Comparison of ENCODE assay signal across 8 cellular contexts in genomic region chr7:94654764-94655561, GRCh38. TPM values are rescaled to one million over a fixed set of nuclear protein-coding genes. Genes with fewer than 3 reads are reported as not detected.
DNase-seq lines count a peak whose midpoint lies in the region; ATAC-seq and TF ChIP-seq lines count a peak whose summit lies in the region.

No MANE protein-coding gene starts in this region.

- peak overlapping the region; percentile 99 for H3K14ac ChIP-seq in IMR-90 (replicated peaks; ENCODE audit: low read depth, low read length)

- H2AK9ac ChIP-seq in IMR-90 (replicated peaks; ENCODE audit: low read depth, low read length, poor library complexity), result peak overlapping the region; percentile 53

- BruUV-seq in IMR-90 (replicated peaks; lab: Mats Ljungman, UMichigan), result no TSS peak

- peaks cover 23 to 26% (median 24%) of the 10 kb centered on the region in 3 donors for H3K4me1 Mint-ChIP-seq in CD8-positive, alpha-beta memory T cell
- peaks cover 12% of the 10 kb centered on the region for H3K4me1 Mint-ChIP-seq in activated CD4-positive, alpha-beta memory T cell treated with anti-CD3 and anti-CD28 coated beads for 36 hours (ENCODE audit: low read depth)
- H3K4me1 Mint-ChIP-seq in neural progenitor cell, result peaks cover 29% of the 10 kb centered on the region

- peak overlapping the region; percentile 64 to 92 (median 81) for H3K4me3 Mint-ChIP-seq in CD8-positive, alpha-beta memory T cell
- peak overlapping the region; percentile 85 for H3K4me3 Mint-ChIP-seq in activated CD4-positive, alpha-beta memory T cell treated with anti-CD3 and anti-CD28 coated beads for 36 hours
- peak overlapping the region; percentile 91 for H3K4me3 Mint-ChIP-seq in neural progenitor cell

- TF ChIP-seq RAD21 in IMR-90 (IDR thresholded peaks at IDR 0.05; ENCODE audit: low read length), result no peak

- H3K4me2 ChIP-seq in IMR-90 (ENCODE audit: low read depth, low read length), result peak overlapping the region; percentile 90
- peak overlapping the region; percentile 90 for H3K4me2 ChIP-seq in neural progenitor cell

- no peak overlapping the region for H2AK5ac ChIP-seq in IMR-90 (ENCODE audit: low read depth, low read length)

- TF ChIP-seq POLR2A in IMR-90 (IDR thresholded peaks at IDR 0.05; ENCODE audit: low read depth, low read length), result no peak

- peak overlapping the region; percentile 44 for H2BK5ac ChIP-seq in IMR-90 (ENCODE audit: low read depth, low read length, poor library complexity, severe bottlenecking)

- peaks cover 40% of the 10 kb centered on the region for H3K27me3 ChIP-seq in CD8-positive, alpha-beta memory T cell (ENCODE audit: insufficient read depth, low read length, poor library complexity, severe bottlenecking)
- H3K27me3 ChIP-seq in IMR-90 (ENCODE audit: control insufficient read depth, insufficient read depth, low read length), result no peaks in the 10 kb centered on the region
- H3K27me3 ChIP-seq in neural progenitor cell, result no peaks in the 10 kb centered on the region

- H3F3A ChIP-seq in neural progenitor cell (ENCODE audit: low read depth), result peaks cover 21% of the 10 kb centered on the region

- 4% methylated on average over 5 of the region's 33 CpGs; no CpG with 5 or more reads in 1 of the 2 experiments for WGBS in IMR-90 (ENCODE audit: extremely low coverage in 2 of 2, insufficient read length in 1 of 2), 2 experiments

- DNase-seq in CD8-positive, alpha-beta memory T cell, result peak in 1 of 5 donors; percentile 2
- DNase-seq in IMR-90 (peak; percentile 48), foreskin fibroblast (peak; percentile 64 to 87), neural progenitor cell (ENCODE audit: low spot score) (peak; percentile 44), GM19238 (ENCODE audit: insufficient read length, low spot score) (no peak)
- peak; percentile 9 for DNase-seq in activated CD4-positive, alpha-beta memory T cell treated with anti-CD3 and anti-CD28 coated beads for 36 hours

- peak overlapping the region; percentile 42; the same call in 1 of the 3 replicates for H2BK15ac ChIP-seq in IMR-90 (ENCODE audit: low read depth, low read length)

- in situ Hi-C loops in IMR-90 (cut with MboI; ENCODE audit: low sequenced_read_pairs), result loop anchor here (10.0 kb wide), 1 partner anchor 370 kb away; no protein-coding TSS in a partner anchor

- peak overlapping the region in 4 of 8 donors; percentile 11 to 46 (median 16) for H3K27ac Mint-ChIP-seq in CD8-positive, alpha-beta memory T cell
- no peak overlapping the region for H3K27ac Mint-ChIP-seq in activated CD4-positive, alpha-beta memory T cell treated with anti-CD3 and anti-CD28 coated beads for 36 hours
- H3K27ac Mint-ChIP-seq in neural progenitor cell, result peak overlapping the region; percentile 96

- H3K4ac ChIP-seq in IMR-90 (ENCODE audit: low read depth, low read length), result peak overlapping the region; percentile 98; the same call in 1 of the 2 replicates

- H3K9ac ChIP-seq in IMR-90 (ENCODE audit: low read depth, low read length) (peak overlapping the region; percentile 86), neural progenitor cell (peak overlapping the region; percentile 25)

- dilution Hi-C loops in IMR-90 (cut with HindIII; ENCODE audit: low sequenced_read_pairs, unreplicated experiment), result no loop called here

- peak overlapping the region; percentile 84; the same call in 1 of the 2 replicates for H3K56ac ChIP-seq in IMR-90 (ENCODE audit: extremely low read depth, insufficient read depth, low read length)

- peak overlapping the region; percentile 53 for H4K5ac ChIP-seq in IMR-90 (ENCODE audit: low read depth, low read length)

- peaks cover 2% of the 10 kb centered on the region; the same call in 1 of the 2 replicates for H3K9me1 ChIP-seq in IMR-90 (ENCODE audit: insufficient read depth, low read length)

- H3K9me3 ChIP-seq in CD8-positive, alpha-beta memory T cell (ENCODE audit: low read length), result no peaks in the 10 kb centered on the region
- no peaks in the 10 kb centered on the region for H3K9me3 ChIP-seq in IMR-90 (ENCODE audit: control insufficient read depth, insufficient read depth, low read length)
- no peaks in the 10 kb centered on the region for H3K9me3 ChIP-seq in neural progenitor cell (ENCODE audit: low read depth)

- peaks cover 70% of the 10 kb centered on the region for H3K79me2 ChIP-seq in neural progenitor cell (ENCODE audit: low read depth)

- H3K4me3 ChIP-seq in CD8-positive, alpha-beta memory T cell (ENCODE audit: low read length), result peak overlapping the region; percentile 31
- H3K4me3 ChIP-seq in IMR-90 (ENCODE audit: insufficient read depth, low read depth, low read length) (peak overlapping the region; percentile 72), foreskin fibroblast (ENCODE audit: low read depth in 1 of 2, low read length in 2 of 2) (peak overlapping the region; percentile 60 to 69), neural progenitor cell (peak overlapping the region; percentile 80)

- no peak overlapping the region for H3K27ac ChIP-seq in CD8-positive, alpha-beta memory T cell (ENCODE audit: low read depth, low read length)
- H3K27ac ChIP-seq in IMR-90 (ENCODE audit: insufficient read depth, low read length), result peak overlapping the region; percentile 72
- no peak overlapping the region for H3K27ac ChIP-seq in neural progenitor cell

- ATAC-seq in IMR-90 (ENCODE audit: low read depth) (no peak), HG03442 (IDR thresholded peaks at IDR 0.05; ENCODE audit: unreplicated experiment) (no peak), HG03139 (IDR thresholded peaks at IDR 0.05; ENCODE audit: unreplicated experiment) (no peak)

- H2AFZ ChIP-seq in IMR-90 (replicated peaks; ENCODE audit: low read length, poor library complexity), result peak overlapping the region; percentile 100
- H2AFZ ChIP-seq in neural progenitor cell (replicated peaks), result peak overlapping the region; percentile 84

- peak overlapping the region; percentile 68; the same call in 1 of the 2 replicates for H2BK120ac ChIP-seq in IMR-90 (ENCODE audit: low read depth, low read length)

- 0 out of 2 replicates have a peak overlapping the region, but pooled peaks have one; percentile 6 for H2BK20ac ChIP-seq in IMR-90 (ENCODE audit: low read depth, low read length)

- no peak for TF ChIP-seq CTCF in IMR-90 (conservative IDR thresholded peaks at IDR 0.05; ENCODE audit: low read depth, low read length)
- no peak for TF ChIP-seq CTCF in foreskin fibroblast (IDR thresholded peaks at IDR 0.05; ENCODE audit: low read depth, low read length)
- no peak for TF ChIP-seq CTCF in neural progenitor cell (IDR thresholded peaks at IDR 0.05)

- peak overlapping the region; percentile 36; the same call in 1 of the 2 replicates for H4K91ac ChIP-seq in IMR-90 (ENCODE audit: insufficient read depth, low read depth, low read length)

- H3K79me1 ChIP-seq in IMR-90 (ENCODE audit: low read depth in 1 of 2, low read length in 2 of 2), result peaks cover 11 to 22% of the 10 kb centered on the region in 2 experiments

- H3K4me1 ChIP-seq in CD8-positive, alpha-beta memory T cell (ENCODE audit: insufficient read depth, low read length), result peaks cover 20% of the 10 kb centered on the region
- H3K4me1 ChIP-seq in IMR-90 (ENCODE audit: control insufficient read depth, insufficient read depth, low read length) (no peaks in the 10 kb centered on the region), neural progenitor cell (peaks cover 35% of the 10 kb centered on the region)

- peak overlapping the region; percentile 38 to 99; a peak in 3 of 4 replicates for H4K8ac ChIP-seq in IMR-90 (ENCODE audit: low read depth in 2 of 2, low read length in 2 of 2)

- peaks cover 0 to 2% (median 0%) of the 10 kb centered on the region in 5 donors for H3K9me3 Mint-ChIP-seq in CD8-positive, alpha-beta memory T cell
- peaks cover 9% of the 10 kb centered on the region for H3K9me3 Mint-ChIP-seq in activated CD4-positive, alpha-beta memory T cell treated with anti-CD3 and anti-CD28 coated beads for 36 hours
- peaks cover 16% of the 10 kb centered on the region for H3K9me3 Mint-ChIP-seq in neural progenitor cell

- peak overlapping the region; percentile 94 for H3K23ac ChIP-seq in IMR-90 (ENCODE audit: low read depth, low read length)

- H4K20me1 ChIP-seq in IMR-90 (ENCODE audit: insufficient read depth, low read length) (peaks cover 5% of the 10 kb centered on the region; the same call in 1 of the 2 replicates), neural progenitor cell (ENCODE audit: low read depth) (peaks cover 42% of the 10 kb centered on the region)

- CTCF ChIA-PET in CD8-positive, alpha-beta memory T cell (lab: Charles Lee), result interaction anchor here (1.0 kb wide), 1 partner anchor 206 kb away, joined by 3 read pairs; no protein-coding TSS in a partner anchor
- CTCF ChIA-PET in IMR-90 (lab: Yijun Ruan, JAX), result interaction anchor here (0.8 kb wide), 1 partner anchor 10 kb away, joined by 3 read pairs; no protein-coding TSS in a partner anchor
- CTCF ChIA-PET in activated CD4-positive, alpha-beta memory T cell treated with anti-CD3 and anti-CD28 coated beads for 36 hours (lab: Charles Lee), result interaction anchor here (0.6 to 4.0 kb wide), 8 partner anchors 34 to 219 kb away, joined by 3 to 16 read pairs (median 3); no protein-coding TSS in a partner anchor

- H3K36me3 ChIP-seq in CD8-positive, alpha-beta memory T cell (ENCODE audit: insufficient read depth, low read length), result no peaks in the 10 kb centered on the region
- no peaks in the 10 kb centered on the region for H3K36me3 ChIP-seq in IMR-90 (ENCODE audit: control insufficient read depth, insufficient read depth, low read length)
- H3K36me3 ChIP-seq in neural progenitor cell, result no peaks in the 10 kb centered on the region

- POLR2A ChIA-PET in CD8-positive, alpha-beta memory T cell (lab: Charles Lee), result no interaction called here
- POLR2A ChIA-PET in IMR-90 (lab: Charles Lee; ENCODE audit: unreplicated experiment), result interaction anchor here (0.6 kb wide), 1 partner anchor 141 kb away, joined by 4 read pairs; no protein-coding TSS in a partner anchor
- POLR2A ChIA-PET in activated CD4-positive, alpha-beta memory T cell treated with anti-CD3 and anti-CD28 coated beads for 36 hours (lab: Charles Lee), result no interaction called here

- H3K18ac ChIP-seq in IMR-90 (ENCODE audit: low read depth, low read length), result peak overlapping the region; percentile 50

- H3K36me3 Mint-ChIP-seq in CD8-positive, alpha-beta memory T cell, result peaks cover 0 to 2% (median 0%) of the 10 kb centered on the region in 3 donors
- no peaks in the 10 kb centered on the region for H3K36me3 Mint-ChIP-seq in activated CD4-positive, alpha-beta memory T cell treated with anti-CD3 and anti-CD28 coated beads for 36 hours
- H3K36me3 Mint-ChIP-seq in neural progenitor cell, result peaks cover 3% of the 10 kb centered on the region

- H3K27me3 Mint-ChIP-seq in CD8-positive, alpha-beta memory T cell, result peaks cover 41 to 45% of the 10 kb centered on the region in 2 donors
- peaks cover 34% of the 10 kb centered on the region for H3K27me3 Mint-ChIP-seq in activated CD4-positive, alpha-beta memory T cell treated with anti-CD3 and anti-CD28 coated beads for 36 hours
- peaks cover 10% of the 10 kb centered on the region for H3K27me3 Mint-ChIP-seq in neural progenitor cell (ENCODE audit: insufficient read depth, low read depth)

- intact Hi-C loops in IMR-90 (cut with micrococcal nuclease), result loop anchor here (2.0 to 10.0 kb wide), 3 partner anchors 140 to 368 kb away; no protein-coding TSS in a partner anchor
- intact Hi-C loops in activated CD4-positive, alpha-beta memory T cell treated with anti-CD3 and anti-CD28 coated beads for 36 hours (cut with micrococcal nuclease), result loop anchor here (5.0 to 10.0 kb wide), 3 partner anchors 203 to 1670 kb away; partner anchors contain the start of gene SLC25A13

RNA-seq across cellular contexts. Expression of gene SGCE, which starts 1.0 kb away (rescaled TPM):
- under 1 TPM; 0.70 to 0.82 TPM for total RNA-seq in CD8-positive, alpha-beta memory T cell
- 2.2 TPM for polyA plus RNA-seq in CD8-positive, alpha-beta memory T cell
- total RNA-seq in IMR-90 (2012; rRNA removed) (36.4 and 40.5 TPM in 2 replicates), neural progenitor cell (ENCODE audit: low replicate concordance) (74.1 and 169 TPM in 2 replicates)
- 32.3 and 39.4 TPM in 2 replicates for polyA plus RNA-seq in IMR-90 (2012; rRNA removed)
- 9.6 and 12.8 TPM in 2 replicates for polyA plus RNA-seq in IMR-90 (2012; cell fraction: cytosol; rRNA removed)
- polyA plus RNA-seq in IMR-90 (2012; cell fraction: nucleus; rRNA removed; ENCODE audit: low replicate concordance), result 5.2 and 39.6 TPM in 2 replicates
- total RNA-seq in activated CD4-positive, alpha-beta memory T cell treated with anti-CD3 and anti-CD28 coated beads for 36 hours, result under 1 TPM; 0.50 to 0.92 TPM

Comparison
In these comparisons a context has a peak if more than half of its experiments do, and no peak if none do; other contexts are left out.
1. RNA of gene SGCE, which starts 1.0 kb away (total RNA-seq): 74.1 to 169 TPM in neural progenitor cell and 36.4 to 40.5 TPM in IMR-90; 0.50 to 0.92 TPM in activated CD4-positive, alpha-beta memory T cell treated with anti-CD3 and anti-CD28 coated beads for 36 hours and 0.70 to 0.82 TPM in CD8-positive, alpha-beta memory T cell; every median in the first group is over 10 times any median in the second.
2. Peak in every context shown above with its lines, with median percentiles within 50 percentile points of each other: H3K4me3 ChIP-seq and H3K4me3 Mint-ChIP-seq.